In genomic region chr12:22518067-22518719, GRCh38 we compare ENCODE assay signal across 12 cellular contexts. TPM values are rescaled to one million over a fixed set of nuclear protein-coding genes. Genes with fewer than 3 reads are reported as not detected.
DNase-seq lines count a peak whose midpoint lies in the region; ATAC-seq, FAIRE-seq and TF ChIP-seq lines count a peak whose summit lies in the region.
"Had no signal": no experiment of that assay in that cellular context is flagged by ENCODE, and none has a peak within 500 bp of the region (broad histone marks: within the 10 kb centered on the region; RNA-seq: fewer than 3 reads in every experiment).

No MANE protein-coding gene starts in this region.

- DNase-seq in NCI-H2107 (lab: John Stamatoyannopoulos, UW) (peak; percentile 16), bronchial epithelial cell (ENCODE audit: low read depth) (peak; percentile 90), lung microvascular endothelial cell (ENCODE audit: low read depth in 2 of 2) (peak; percentile 66 to 73), NCI-H187 treated with DMSO at 0.1 percent for 48 hours (lab: John Stamatoyannopoulos, UW) (no peak)
- DNase-seq in activated naive CD8-positive, alpha-beta T cell treated with anti-CD3 and anti-CD28 coated beads, Interleukin-2, amount 50 U/mL, for 24 hours = no peak
- DNase-seq in stimulated activated CD4-positive, alpha-beta T cell treated with anti-CD3 and anti-CD28 coated beads, Interleukin-4, amount 100 ng/mL, for 24 hours = no peak
- DNase-seq: activated T-cell treated with anti-CD3 and anti-CD28 coated beads, Interleukin-2, amount 50 U/mL, for 72 hours; natural killer cell had no signal

- H3K9me3 Mint-ChIP-seq in activated naive CD8-positive, alpha-beta T cell treated with anti-CD3 and anti-CD28 coated beads, Interleukin-2, amount 50 U/mL, for 24 hours = no peaks in the 10 kb centered on the region
- H3K9me3 Mint-ChIP-seq: activated T-cell treated with anti-CD3 and anti-CD28 coated beads, Interleukin-2, amount 50 U/mL, for 72 hours; dendritic cell treated with granulocyte-macrophage colony-stimulating factor and Interleukin-4, amounts not matched to agents 40 ng/mL and 50 ng/mL, for 4 days; natural killer cell had no signal

- no peaks in the 10 kb centered on the region for H3K9me3 ChIP-seq in HEK293 (ENCODE audit: control insufficient read depth, insufficient read depth, low read depth, low read length)

- H3K36me3 ChIP-seq in HEK293 (ENCODE audit: control insufficient read depth in 2 of 2, insufficient read depth in 1 of 2, low read length in 2 of 2) = peaks cover 29 to 31% of the 10 kb centered on the region in 2 experiments
- H3K36me3 ChIP-seq in bronchial epithelial cell (ENCODE audit: control insufficient read depth, insufficient read depth, low read length) = no peaks in the 10 kb centered on the region

- CTCF ChIA-PET in HEK293 (lab: Yijun Ruan, JAX) = interaction anchor here (0.6 to 1.7 kb wide), 4 partner anchors 11 to 575 kb away, joined by 3 to 5 read pairs (median 4); partner anchors contain the start of gene C2CD5

- H3K27ac ChIP-seq in HEK293 (ENCODE audit: extremely low read depth, low read depth, low read length) = no peak overlapping the region
- H3K27ac ChIP-seq: hepatocyte had no signal

- POLR2A ChIA-PET in HEK293 (lab: Yijun Ruan, JAX) = interaction anchor here (0.9 kb wide), 1 partner anchor 107 kb away, joined by 3 read pairs; the partner anchor contains the start of gene ETNK1

- no peak for FAIRE-seq in bronchial epithelial cell (lab: Jason Lieb, UNC)

- H3K4me1 Mint-ChIP-seq in activated naive CD8-positive, alpha-beta T cell treated with anti-CD3 and anti-CD28 coated beads, Interleukin-2, amount 50 U/mL, for 24 hours = no peaks in the 10 kb centered on the region

- H3K4me3 ChIP-seq in HEK293 (ENCODE audit: low read depth, low read length) (no peak overlapping the region), bronchial epithelial cell (ENCODE audit: low read depth, low read length) (no peak overlapping the region)
- H3K4me3 ChIP-seq: hepatocyte had no signal

- H3K4me1 ChIP-seq in HEK293 (ENCODE audit: control insufficient read depth, insufficient read depth, low read length) = peaks cover 13% of the 10 kb centered on the region

- no peak for ATAC-seq in GM21717 (IDR thresholded peaks at IDR 0.05; ENCODE audit: unreplicated experiment)
- no peak for ATAC-seq in activated naive CD8-positive, alpha-beta T cell treated with anti-CD3 and anti-CD28 coated beads, Interleukin-2, amount 50 U/mL, for 24 hours
- ATAC-seq: activated T-cell treated with anti-CD3 and anti-CD28 coated beads, Interleukin-2, amount 50 U/mL, for 72 hours; natural killer cell had no signal

- no peaks in the 10 kb centered on the region for H3K27me3 ChIP-seq in bronchial epithelial cell (ENCODE audit: control insufficient read depth, insufficient read depth, low read length)
- H3K27me3 ChIP-seq: hepatocyte had no signal

- H3K36me3 Mint-ChIP-seq in activated naive CD8-positive, alpha-beta T cell treated with anti-CD3 and anti-CD28 coated beads, Interleukin-2, amount 50 U/mL, for 24 hours (ENCODE audit: low read depth) = peaks cover 26% of the 10 kb centered on the region

- TF ChIP-seq CTCF in HEK293 (tag by site-specific recombination; IDR thresholded peaks at IDR 0.05) (no peak), bronchial epithelial cell (IDR thresholded peaks at IDR 0.05; ENCODE audit: insufficient read depth, low read length, severe bottlenecking) (no peak)

- no peak overlapping the region for H3K27ac Mint-ChIP-seq in activated naive CD8-positive, alpha-beta T cell treated with anti-CD3 and anti-CD28 coated beads, Interleukin-2, amount 50 U/mL, for 24 hours
- H3K27ac Mint-ChIP-seq: activated T-cell treated with anti-CD3 and anti-CD28 coated beads, Interleukin-2, amount 50 U/mL, for 72 hours; dendritic cell treated with granulocyte-macrophage colony-stimulating factor and Interleukin-4, amounts not matched to agents 40 ng/mL and 50 ng/mL, for 4 days; natural killer cell had no signal

- H3K4me3 Mint-ChIP-seq in activated naive CD8-positive, alpha-beta T cell treated with anti-CD3 and anti-CD28 coated beads, Interleukin-2, amount 50 U/mL, for 24 hours = no peak overlapping the region
- H3K4me3 Mint-ChIP-seq: activated T-cell treated with anti-CD3 and anti-CD28 coated beads, Interleukin-2, amount 50 U/mL, for 72 hours; dendritic cell treated with granulocyte-macrophage colony-stimulating factor and Interleukin-4, amounts not matched to agents 40 ng/mL and 50 ng/mL, for 4 days; natural killer cell had no signal

- H3K27me3 Mint-ChIP-seq in activated naive CD8-positive, alpha-beta T cell treated with anti-CD3 and anti-CD28 coated beads, Interleukin-2, amount 50 U/mL, for 24 hours = no peaks in the 10 kb centered on the region
- H3K27me3 Mint-ChIP-seq: dendritic cell treated with granulocyte-macrophage colony-stimulating factor and Interleukin-4, amounts not matched to agents 40 ng/mL and 50 ng/mL, for 4 days had no signal

TF ChIP-seq in HEK293, 187 proteins besides CTCF, POLR2A, EP300 and RAD21 (continues in another document):
- TF ChIP-seq ZBTB11 (tag by site-specific recombination; conservative IDR thresholded peaks at IDR 0.05; ENCODE audit: low read depth) = no peak
- no peak for TF ChIP-seq ZNF26 (tag by site-specific recombination; IDR thresholded peaks at IDR 0.05)
- TF ChIP-seq KLF1 (tag by site-specific recombination; IDR thresholded peaks at IDR 0.05) = no peak
- TF ChIP-seq, protein P1, sequence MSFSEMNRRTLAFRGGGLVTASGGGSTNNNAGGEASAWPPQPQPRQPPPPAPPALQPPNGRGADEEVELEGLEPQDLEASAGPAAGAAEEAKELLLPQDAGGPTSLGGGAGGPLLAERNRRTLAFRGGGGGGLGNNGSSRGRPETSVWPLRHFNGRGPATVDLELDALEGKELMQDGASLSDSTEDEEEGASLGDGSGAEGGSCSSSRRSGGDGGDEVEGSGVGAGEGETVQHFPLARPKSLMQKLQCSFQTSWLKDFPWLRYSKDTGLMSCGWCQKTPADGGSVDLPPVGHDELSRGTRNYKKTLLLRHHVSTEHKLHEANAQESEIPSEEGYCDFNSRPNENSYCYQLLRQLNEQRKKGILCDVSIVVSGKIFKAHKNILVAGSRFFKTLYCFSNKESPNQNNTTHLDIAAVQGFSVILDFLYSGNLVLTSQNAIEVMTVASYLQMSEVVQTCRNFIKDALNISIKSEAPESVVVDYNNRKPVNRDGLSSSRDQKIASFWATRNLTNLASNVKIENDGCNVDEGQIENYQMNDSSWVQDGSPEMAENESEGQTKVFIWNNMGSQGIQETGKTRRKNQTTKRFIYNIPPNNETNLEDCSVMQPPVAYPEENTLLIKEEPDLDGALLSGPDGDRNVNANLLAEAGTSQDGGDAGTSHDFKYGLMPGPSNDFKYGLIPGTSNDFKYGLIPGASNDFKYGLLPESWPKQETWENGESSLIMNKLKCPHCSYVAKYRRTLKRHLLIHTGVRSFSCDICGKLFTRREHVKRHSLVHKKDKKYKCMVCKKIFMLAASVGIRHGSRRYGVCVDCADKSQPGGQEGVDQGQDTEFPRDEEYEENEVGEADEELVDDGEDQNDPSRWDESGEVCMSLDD (tag by site-specific recombination; IDR thresholded peaks at IDR 0.05) = no peak
- no peak for TF ChIP-seq ZNF223 (tag by site-specific recombination; IDR thresholded peaks at IDR 0.05)
- no peak for TF ChIP-seq ZNF660 (tag by site-specific recombination; IDR thresholded peaks at IDR 0.05)
- TF ChIP-seq ZNF521 (tag by site-specific recombination; IDR thresholded peaks at IDR 0.05) = no peak
- no peak for TF ChIP-seq SP3 (tag by site-specific recombination; IDR thresholded peaks at IDR 0.05)
- TF ChIP-seq GLI2 (tag by site-specific recombination; IDR thresholded peaks at IDR 0.05; ENCODE audit: borderline replicate concordance, low read depth) = no peak
- no peak for TF ChIP-seq MEIS1 (CRISPR knock-in tag; IDR thresholded peaks at IDR 0.05; ENCODE audit: borderline replicate concordance)
- no peak for TF ChIP-seq ZNF335 (tag by site-specific recombination; conservative IDR thresholded peaks at IDR 0.05)
- no peak for TF ChIP-seq ZNF664 (tag by site-specific recombination; IDR thresholded peaks at IDR 0.05)
- no peak for TF ChIP-seq ZNF341 (tag by site-specific recombination; IDR thresholded peaks at IDR 0.05; ENCODE audit: low read depth)

RNA-seq across cellular contexts. Expression of gene C2CD5, which starts 26.1 kb away (rescaled TPM):
- 6.6 and 9.7 TPM in 2 replicates for total RNA-seq in bronchial epithelial cell
- 11.1 and 12.0 TPM in 2 replicates for total RNA-seq in lung microvascular endothelial cell

Comparison
In these comparisons a context has a peak if more than half of its experiments do, and no peak if none do; other contexts are left out.
1. DNase-seq: peak in NCI-H2107 (single experiment), bronchial epithelial cell (single experiment) and lung microvascular endothelial cell (2 of 2); none in NCI-H187 treated with DMSO at 0.1 percent for 48 hours (single experiment), activated naive CD8-positive, alpha-beta T cell treated with anti-CD3 and anti-CD28 coated beads, Interleukin-2, amount 50 U/mL, for 24 hours (single experiment) and stimulated activated CD4-positive, alpha-beta T cell treated with anti-CD3 and anti-CD28 coated beads, Interleukin-4, amount 100 ng/mL, for 24 hours (single experiment).